In genomic region chr16:57577214-57577613, GRCh38 we compare ENCODE assay signal across 19 cellular contexts. TPM values are rescaled to one million over a fixed set of nuclear protein-coding genes. Genes with fewer than 3 reads are reported as not detected.
DNase-seq lines count a peak whose midpoint lies in the region; ATAC-seq and TF ChIP-seq lines count a peak whose summit lies in the region.
"Had no signal": no experiment of that assay in that cellular context is flagged by ENCODE, and none has a peak within 500 bp of the region (broad histone marks: within the 10 kb centered on the region; RNA-seq: fewer than 3 reads in every experiment).

No MANE protein-coding gene starts in this region.

- H3K9me3 Mint-ChIP-seq in activated CD4-positive, alpha-beta memory T cell treated with anti-CD3 and anti-CD28 coated beads, Interleukin-2, amount 10 ng/mL, durations not matched to agents 7 days and 5 days = no peaks in the 10 kb centered on the region
- H3K9me3 Mint-ChIP-seq in activated CD4-positive, alpha-beta memory T cell treated with anti-CD3 and anti-CD28 coated beads for 36 hours = no peaks in the 10 kb centered on the region
- H3K9me3 Mint-ChIP-seq in IgD-negative memory B cell = no peaks in the 10 kb centered on the region
- H3K9me3 Mint-ChIP-seq: activated B cell treated with CpG ODN at 0.5 μM for 24 hours; naive thymus-derived CD4-positive, alpha-beta T cell had no signal

- peaks cover 58% of the 10 kb centered on the region for H3K4me1 Mint-ChIP-seq in activated CD4-positive, alpha-beta memory T cell treated with anti-CD3 and anti-CD28 coated beads, Interleukin-2, amount 10 ng/mL, durations not matched to agents 7 days and 5 days
- H3K4me1 Mint-ChIP-seq in activated CD4-positive, alpha-beta memory T cell treated with anti-CD3 and anti-CD28 coated beads for 36 hours (ENCODE audit: low read depth) = peaks cover 29% of the 10 kb centered on the region
- H3K4me1 Mint-ChIP-seq in IgD-negative memory B cell = peaks cover 8 to 15% (median 12%) of the 10 kb centered on the region in 3 donors

- H3K27ac ChIP-seq in esophagus muscularis mucosa (replicated peaks in 1 of 4) = no peak overlapping the region
- H3K27ac ChIP-seq in smooth muscle cell (ENCODE audit: low read depth) = no peak overlapping the region
- H3K27ac ChIP-seq: dorsolateral prefrontal cortex, prostate gland, uterus had no signal

- no peak overlapping the region for H3K4me3 Mint-ChIP-seq in activated CD4-positive, alpha-beta memory T cell treated with anti-CD3 and anti-CD28 coated beads, Interleukin-2, amount 10 ng/mL, durations not matched to agents 7 days and 5 days
- no peak overlapping the region for H3K4me3 Mint-ChIP-seq in activated CD4-positive, alpha-beta memory T cell treated with anti-CD3 and anti-CD28 coated beads for 36 hours
- peak overlapping the region in 1 of 4 donors; percentile 58 for H3K4me3 Mint-ChIP-seq in IgD-negative memory B cell
- H3K4me3 Mint-ChIP-seq: activated B cell treated with CpG ODN at 0.5 μM for 24 hours had no signal

- POLR2A ChIA-PET in activated CD4-positive, alpha-beta memory T cell treated with anti-CD3 and anti-CD28 coated beads, Interleukin-2, amount 10 ng/mL, durations not matched to agents 7 days and 5 days (lab: Charles Lee) = interaction anchor here (0.9 to 5.8 kb wide), 13 partner anchors 10 to 422 kb away, joined by 3 to 47 read pairs (median 14); partner anchors contain the start of genes CCDC102A and KATNB1
- POLR2A ChIA-PET in activated CD4-positive, alpha-beta memory T cell treated with anti-CD3 and anti-CD28 coated beads for 36 hours (lab: Charles Lee) = interaction anchor here (1.1 kb wide), 1 partner anchor 25 kb away, joined by 4 read pairs; no protein-coding TSS in a partner anchor

- no peak overlapping the region for H3K4me3 ChIP-seq in esophagus muscularis mucosa
- no peak overlapping the region for H3K4me3 ChIP-seq in smooth muscle cell
- H3K4me3 ChIP-seq: prostate gland, uterus had no signal

- ATAC-seq in HG02981 (IDR thresholded peaks at IDR 0.05; ENCODE audit: unreplicated experiment) = no peak
- ATAC-seq: Right ventricle myocardium inferior had no signal

- peak overlapping the region; percentile 85 for H3K27ac Mint-ChIP-seq in activated CD4-positive, alpha-beta memory T cell treated with anti-CD3 and anti-CD28 coated beads, Interleukin-2, amount 10 ng/mL, durations not matched to agents 7 days and 5 days
- H3K27ac Mint-ChIP-seq in activated CD4-positive, alpha-beta memory T cell treated with anti-CD3 and anti-CD28 coated beads for 36 hours = no peak overlapping the region
- peak overlapping the region in 2 of 3 donors; percentile 63 to 91 for H3K27ac Mint-ChIP-seq in IgD-negative memory B cell
- H3K27ac Mint-ChIP-seq: activated B cell treated with CpG ODN at 0.5 μM for 24 hours had no signal

- peaks cover 14% of the 10 kb centered on the region for H3K36me3 Mint-ChIP-seq in activated CD4-positive, alpha-beta memory T cell treated with anti-CD3 and anti-CD28 coated beads, Interleukin-2, amount 10 ng/mL, durations not matched to agents 7 days and 5 days (ENCODE audit: low read depth)
- H3K36me3 Mint-ChIP-seq in activated CD4-positive, alpha-beta memory T cell treated with anti-CD3 and anti-CD28 coated beads for 36 hours = no peaks in the 10 kb centered on the region
- no peaks in the 10 kb centered on the region for H3K36me3 Mint-ChIP-seq in IgD-negative memory B cell

- CTCF ChIA-PET in activated CD4-positive, alpha-beta memory T cell treated with anti-CD3 and anti-CD28 coated beads, Interleukin-2, amount 10 ng/mL, durations not matched to agents 7 days and 5 days (lab: Charles Lee) = interaction anchor here (0.5 to 9.3 kb wide), 41 partner anchors 9 to 447 kb away, joined by 3 to 189 read pairs (median 5); partner anchors contain the start of genes ADGRG5, CCDC102A, KATNB1 and USB1
- CTCF ChIA-PET in activated CD4-positive, alpha-beta memory T cell treated with anti-CD3 and anti-CD28 coated beads for 36 hours (lab: Charles Lee) = interaction anchor here (0.7 to 8.7 kb wide), 31 partner anchors 9 to 446 kb away, joined by 3 to 197 read pairs (median 5); partner anchors contain the start of genes ADGRG3, ADGRG5, CCDC102A and KATNB1

- no peak for DNase-seq in activated CD4-positive, alpha-beta memory T cell treated with anti-CD3 and anti-CD28 coated beads, Interleukin-2, amount 10 ng/mL, durations not matched to agents 7 days and 5 days
- no peak for DNase-seq in activated CD4-positive, alpha-beta memory T cell treated with anti-CD3 and anti-CD28 coated beads for 36 hours
- DNase-seq in esophagus muscularis mucosa (ENCODE audit: extremely low spot score) (peak; percentile 66), smooth muscle cell (lab: John Stamatoyannopoulos, UW; ENCODE audit: unreplicated experiment) (no peak), iPS-NIHi11 (ENCODE audit: low spot score) (no peak), CD1c-positive myeloid dendritic cell (ENCODE audit: extremely low spot score) (no peak)
- DNase-seq: activated B cell treated with CpG ODN at 0.5 μM for 24 hours, COR-L47, dorsolateral prefrontal cortex, erythroblast, NCI-H2029 treated with DMSO at 0.1 percent for 48 hours, NCI-H510A had no signal

- H3K4me1 ChIP-seq in esophagus muscularis mucosa = peaks cover 0 to 5% (median 4%) of the 10 kb centered on the region in 4 donors
- H3K4me1 ChIP-seq in smooth muscle cell (ENCODE audit: low read depth) = no peaks in the 10 kb centered on the region
- H3K4me1 ChIP-seq: prostate gland, uterus had no signal

- H3K4me2 ChIP-seq in smooth muscle cell = no peak overlapping the region

- no peak overlapping the region for H3K9ac ChIP-seq in smooth muscle cell (ENCODE audit: low read depth)

- no peaks in the 10 kb centered on the region for H3F3A ChIP-seq in smooth muscle cell (ENCODE audit: low read depth)

- no peak for TF ChIP-seq POLR2A in esophagus muscularis mucosa (IDR thresholded peaks at IDR 0.05; ENCODE audit: low read depth)

- H3K9me3 ChIP-seq in esophagus muscularis mucosa (no peaks in the 10 kb centered on the region), smooth muscle cell (replicated peaks; ENCODE audit: low read depth) (no peaks in the 10 kb centered on the region)
- H3K9me3 ChIP-seq: prostate gland, uterus had no signal

- WGBS in esophagus muscularis mucosa = 85% methylated on average over 6 of the region's 6 CpGs
- WGBS in smooth muscle cell (ENCODE audit: low lambda C conversion rate) = 77% methylated on average over 6 of the region's 6 CpGs

- H3K27me3 ChIP-seq in esophagus muscularis mucosa (peaks cover 0 to 52% (median 0%) of the 10 kb centered on the region in 4 donors), smooth muscle cell (ENCODE audit: low read depth) (no peaks in the 10 kb centered on the region)
- H3K27me3 ChIP-seq: uterus had no signal

- no peak for TF ChIP-seq EP300 in esophagus muscularis mucosa (IDR thresholded peaks at IDR 0.05)

- H2AFZ ChIP-seq in smooth muscle cell (ENCODE audit: low read depth) = peak overlapping the region; percentile 54

- H3K36me3 ChIP-seq in esophagus muscularis mucosa = no peaks in the 10 kb centered on the region
- no peaks in the 10 kb centered on the region for H3K36me3 ChIP-seq in smooth muscle cell (ENCODE audit: low read depth)
- H3K36me3 ChIP-seq: prostate gland, uterus had no signal

- H3K27me3 Mint-ChIP-seq in activated CD4-positive, alpha-beta memory T cell treated with anti-CD3 and anti-CD28 coated beads, Interleukin-2, amount 10 ng/mL, durations not matched to agents 7 days and 5 days = peaks cover 5% of the 10 kb centered on the region
- H3K27me3 Mint-ChIP-seq in activated CD4-positive, alpha-beta memory T cell treated with anti-CD3 and anti-CD28 coated beads for 36 hours = no peaks in the 10 kb centered on the region
- no peaks in the 10 kb centered on the region for H3K27me3 Mint-ChIP-seq in IgD-negative memory B cell
- H3K27me3 Mint-ChIP-seq: activated B cell treated with CpG ODN at 0.5 μM for 24 hours had no signal

- no peak for TF ChIP-seq CTCF in esophagus muscularis mucosa (IDR thresholded peaks at IDR 0.05)
- TF ChIP-seq CTCF in smooth muscle cell (IDR thresholded peaks at IDR 0.05; ENCODE audit: borderline replicate concordance, insufficient read depth, poor library complexity, severe bottlenecking) = no peak

- H3K79me2 ChIP-seq in smooth muscle cell (ENCODE audit: low read depth) = no peaks in the 10 kb centered on the region

- no peaks in the 10 kb centered on the region for H4K20me1 ChIP-seq in smooth muscle cell (ENCODE audit: low read depth)

- intact Hi-C loops in activated CD4-positive, alpha-beta memory T cell treated with anti-CD3 and anti-CD28 coated beads for 36 hours (cut with micrococcal nuclease) = loop anchor here (2.0 to 5.0 kb wide), 3 partner anchors 144 to 320 kb away; partner anchors contain the start of gene KATNB1
- intact Hi-C loops in esophagus muscularis mucosa (cut with DNase I) = loop anchor here (5.0 to 10.0 kb wide), 2 partner anchors 70 to 138 kb away; no protein-coding TSS in a partner anchor

RNA-seq across cellular contexts. Expression of gene ADGRG5, which starts 34.8 kb away (rescaled TPM):
- 10 to 100 TPM; 12.3 to 12.4 TPM for total RNA-seq in activated CD4-positive, alpha-beta memory T cell treated with anti-CD3 and anti-CD28 coated beads, Interleukin-2, amount 10 ng/mL, durations not matched to agents 7 days and 5 days
- total RNA-seq in activated CD4-positive, alpha-beta memory T cell treated with anti-CD3 and anti-CD28 coated beads for 36 hours = 1 to 10 TPM; 6.7 to 6.9 TPM
- polyA plus RNA-seq in IgD-negative memory B cell (33.5 TPM), smooth muscle cell (not detected in 2 replicates)
- total RNA-seq in esophagus muscularis mucosa (under 1 TPM in 3 of 4 donors, not detected in 1; under 0.01 to 0.34 (median 0.17) TPM), smooth muscle cell (not detected in 2 replicates)
- total RNA-seq: G401 had no signal

RNA-seq across cellular contexts. Expression of gene CCDC102A, which starts 40.8 kb away (rescaled TPM):
- total RNA-seq in activated CD4-positive, alpha-beta memory T cell treated with anti-CD3 and anti-CD28 coated beads, Interleukin-2, amount 10 ng/mL, durations not matched to agents 7 days and 5 days = 1 to 10 TPM; 9.1 to 9.7 TPM
- 1 to 10 TPM; 7.0 to 7.9 TPM for total RNA-seq in activated CD4-positive, alpha-beta memory T cell treated with anti-CD3 and anti-CD28 coated beads for 36 hours
- polyA plus RNA-seq in IgD-negative memory B cell = 15.1 TPM
- 10 to 100 TPM; 22.7 to 54.9 (median 36.9) TPM for total RNA-seq in esophagus muscularis mucosa
- total RNA-seq in smooth muscle cell = 10.8 and 13.4 TPM in 2 replicates
- 21.9 and 25.3 TPM in 2 replicates for polyA plus RNA-seq in smooth muscle cell

RNA-seq across cellular contexts. Expression of gene ADGRG1, which starts 51.2 kb away (rescaled TPM):
- 1 to 10 TPM; 7.4 to 8.3 TPM for total RNA-seq in activated CD4-positive, alpha-beta memory T cell treated with anti-CD3 and anti-CD28 coated beads, Interleukin-2, amount 10 ng/mL, durations not matched to agents 7 days and 5 days
- total RNA-seq in activated CD4-positive, alpha-beta memory T cell treated with anti-CD3 and anti-CD28 coated beads for 36 hours = 1 to 10 TPM; 4.7 to 6.0 TPM
- polyA plus RNA-seq in IgD-negative memory B cell (10.3 TPM), smooth muscle cell (15.3 and 71.2 TPM in 2 replicates)
- total RNA-seq in esophagus muscularis mucosa (10 to 100 TPM; 17.4 to 21.4 (median 19.1) TPM), smooth muscle cell (27.3 and 32.0 TPM in 2 replicates)
